In genomic region chr10:18608581-18608980, GRCh38 we compare ENCODE assay signal across 16 cellular contexts.
"Had no signal": no experiment of that assay in that cellular context is flagged by ENCODE, and none has a peak within 500 bp of the region (broad histone marks: within the 10 kb centered on the region; RNA-seq: fewer than 3 reads in every experiment).

No MANE protein-coding gene starts in this region.

- H3K4me3 ChIP-seq: tibial nerve, uterus had no signal

- DNase-seq: activated CD4-positive, alpha-beta T cell treated with anti-CD3 and anti-CD28 coated beads, Interleukin-2, amount 10 ng/mL, durations not matched to agents 24 days and 14 days; activated CD8-positive, alpha-beta T cell treated with anti-CD3 and anti-CD28 coated beads for 36 hours; activated naive CD4-positive, alpha-beta T cell; activated T-cell treated with anti-CD3 and anti-CD28 coated beads, Interleukin-2, amount 50 U/mL, for 1 hour; aorta; effector memory CD8-positive, alpha-beta T cell; foreskin melanocyte; hypothalamus; kidney; stimulated activated CD4-positive, alpha-beta T cell treated with anti-CD3 and anti-CD28 coated beads, Interleukin-15, amount 100 ng/mL, for 24 hours; stimulated activated CD4-positive, alpha-beta T cell treated with anti-CD3 and anti-CD28 coated beads, Interleukin-2, amount 100 ng/mL, for 48 hours; T-helper 1 cell; T1000; uterus had no signal

- H3K36me3 ChIP-seq: uterus had no signal

- H3K9me3 ChIP-seq: tibial nerve, uterus had no signal

- H3K27me3 ChIP-seq: tibial nerve, uterus had no signal

- FAIRE-seq: kidney had no signal

- H3K27ac ChIP-seq: tibial nerve, uterus had no signal

- H3K4me1 ChIP-seq: uterus had no signal

- ATAC-seq: effector memory CD8-positive, alpha-beta T cell; left lobe of liver had no signal
